In the genomic region with DNA sequence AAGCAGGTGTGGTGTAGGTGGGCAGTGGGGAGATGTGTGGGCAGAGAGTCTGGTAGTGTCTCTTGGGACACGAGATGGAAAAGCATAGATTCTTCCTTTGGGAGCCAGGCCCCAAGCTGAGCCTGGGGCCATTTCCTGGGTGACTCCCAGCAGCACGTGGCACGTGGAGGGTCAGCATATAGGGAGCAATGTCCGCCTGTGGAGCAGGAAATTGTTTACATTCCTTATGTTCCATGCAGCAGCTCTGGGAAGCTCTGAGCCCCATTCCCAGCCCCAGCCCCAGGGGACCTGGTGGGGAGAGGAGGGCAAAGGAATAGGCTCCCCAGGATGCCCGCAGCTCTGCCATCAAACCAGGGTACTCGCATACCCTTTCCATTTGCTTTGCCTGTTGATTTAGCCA, we compare ENCODE assay signal across 25 cellular contexts. TPM values are rescaled to one million over a fixed set of nuclear protein-coding genes. Genes with fewer than 3 reads are reported as not detected.
DNase-seq lines count a peak whose midpoint lies in the region; ATAC-seq and TF ChIP-seq lines count a peak whose summit lies in the region.
"Had no signal": no experiment of that assay in that cellular context is flagged by ENCODE, and none has a peak within 500 bp of the region (broad histone marks: within the 10 kb centered on the region; RNA-seq: fewer than 3 reads in every experiment).

No MANE protein-coding gene starts in this region.

- intact Hi-C loops in ascending aorta (cut with DNase I) (loop anchor here (2.0 to 10.0 kb wide), 4 partner anchors 38 to 185 kb away; a partner anchor contains a TSS), stomach (cut with DNase I; ENCODE audit: low total_unique reads) (no loop called here)

- H3K9me3 ChIP-seq in ascending aorta: no peaks in the 10 kb centered on the region
- H3K9me3 ChIP-seq in stomach: no peaks in the 10 kb centered on the region
- H3K9me3 ChIP-seq: gastrocnemius medialis had no signal

- H3K27me3 ChIP-seq in ascending aorta (no peaks in the 10 kb centered on the region), stomach (no peaks in the 10 kb centered on the region)
- H3K27me3 ChIP-seq: cardiac muscle cell, gastrocnemius medialis had no signal

- no peak for TF ChIP-seq POLR2A in stomach (IDR thresholded peaks at IDR 0.05)

- 37 to 54% (median 53%) methylated on average over 6 of the region's 6 CpGs for WGBS in stomach, 5 donors

- DNase-seq in EH (ENCODE audit: low read depth) (peak; percentile 81), ascending aorta (ENCODE audit: low spot score in 2 of 2) (no peak), foreskin melanocyte (peak; percentile 68), stomach (no peak), NCI-H187 (lab: John Stamatoyannopoulos, UW) (no peak), C1 segment of cervical spinal cord (lab: John Stamatoyannopoulos, UW) (no peak), NCI-H146 treated with DMSO at 0.1 percent for 48 hours (lab: John Stamatoyannopoulos, UW; ENCODE audit: unreplicated experiment) (no peak)
- DNase-seq: activated CD4-positive, alpha-beta T cell treated with anti-CD3 and anti-CD28 coated beads for 1 hour; activated T-cell treated with anti-CD3 and anti-CD28 coated beads, Interleukin-2, amount 50 U/mL, for 1 hour; amniotic stem cell; CD4-positive, alpha-beta memory T cell; gastrocnemius medialis; kidney; MV-4-11; naive B cell; NCI-H1694 treated with DMSO at 0.1 percent for 48 hours; NCI-H2227 treated with DMSO at 0.1 percent for 48 hours; NCI-H82; OCI-M1; SW 1271 had no signal

- peak overlapping the region; percentile 61 to 68 for H3K27ac ChIP-seq in ascending aorta
- peak overlapping the region; percentile 0 to 51 (median 32) for H3K27ac ChIP-seq in stomach
- H3K27ac ChIP-seq: cardiac muscle cell had no signal

- TF ChIP-seq CTCF in ascending aorta (IDR thresholded peaks at IDR 0.05): no peak
- TF ChIP-seq CTCF in stomach (IDR thresholded peaks at IDR 0.05): no peak

- TF ChIP-seq EP300 in stomach (IDR thresholded peaks at IDR 0.05): no peak

- H3K36me3 ChIP-seq in ascending aorta (no peaks in the 10 kb centered on the region), stomach (no peaks in the 10 kb centered on the region)
- H3K36me3 ChIP-seq: cardiac muscle cell, gastrocnemius medialis had no signal

- H3K4me1 ChIP-seq in ascending aorta (peaks cover 19 to 57% of the 10 kb centered on the region in 2 donors), stomach (peaks cover 27 to 83% (median 53%) of the 10 kb centered on the region in 4 donors)

- H3K4me3 ChIP-seq in ascending aorta: no peak overlapping the region
- H3K4me3 ChIP-seq in stomach: no peak overlapping the region
- H3K4me3 ChIP-seq: cardiac muscle cell, gastrocnemius medialis, GM12878 had no signal

- no peak for ATAC-seq in HG03175 (IDR thresholded peaks at IDR 0.05; ENCODE audit: unreplicated experiment)
- ATAC-seq: gastrocnemius medialis, GM12878, HCT116, Right ventricle myocardium inferior had no signal

RNA-seq across cellular contexts. Expression of a gene that starts 57.6 kb away (rescaled TPM):
- total RNA-seq in ascending aorta: 44.0 TPM
- 10 to 100 TPM in 4 of 5 donors, 1 to 10 TPM in 1; 9.3 to 78.8 (median 35.7) TPM for total RNA-seq in stomach
- 10 to 100 TPM; 15.1 to 18.5 (median 17.9) TPM for polyA plus RNA-seq in stomach
- total RNA-seq: CD4-positive, alpha-beta memory T cell had no signal
- polyA plus RNA-seq: CD4-positive, alpha-beta memory T cell had no signal

Comparison
In these comparisons a context has a peak if more than half of its experiments do, and no peak if none do; other contexts are left out.
1. DNase-seq: peak in EH (single experiment) and foreskin melanocyte (single experiment); none in ascending aorta (0 of 2), stomach (single experiment), NCI-H187 (0 of 2), C1 segment of cervical spinal cord (0 of 14) and NCI-H146 treated with DMSO at 0.1 percent for 48 hours (single experiment).